In the genomic region with DNA sequence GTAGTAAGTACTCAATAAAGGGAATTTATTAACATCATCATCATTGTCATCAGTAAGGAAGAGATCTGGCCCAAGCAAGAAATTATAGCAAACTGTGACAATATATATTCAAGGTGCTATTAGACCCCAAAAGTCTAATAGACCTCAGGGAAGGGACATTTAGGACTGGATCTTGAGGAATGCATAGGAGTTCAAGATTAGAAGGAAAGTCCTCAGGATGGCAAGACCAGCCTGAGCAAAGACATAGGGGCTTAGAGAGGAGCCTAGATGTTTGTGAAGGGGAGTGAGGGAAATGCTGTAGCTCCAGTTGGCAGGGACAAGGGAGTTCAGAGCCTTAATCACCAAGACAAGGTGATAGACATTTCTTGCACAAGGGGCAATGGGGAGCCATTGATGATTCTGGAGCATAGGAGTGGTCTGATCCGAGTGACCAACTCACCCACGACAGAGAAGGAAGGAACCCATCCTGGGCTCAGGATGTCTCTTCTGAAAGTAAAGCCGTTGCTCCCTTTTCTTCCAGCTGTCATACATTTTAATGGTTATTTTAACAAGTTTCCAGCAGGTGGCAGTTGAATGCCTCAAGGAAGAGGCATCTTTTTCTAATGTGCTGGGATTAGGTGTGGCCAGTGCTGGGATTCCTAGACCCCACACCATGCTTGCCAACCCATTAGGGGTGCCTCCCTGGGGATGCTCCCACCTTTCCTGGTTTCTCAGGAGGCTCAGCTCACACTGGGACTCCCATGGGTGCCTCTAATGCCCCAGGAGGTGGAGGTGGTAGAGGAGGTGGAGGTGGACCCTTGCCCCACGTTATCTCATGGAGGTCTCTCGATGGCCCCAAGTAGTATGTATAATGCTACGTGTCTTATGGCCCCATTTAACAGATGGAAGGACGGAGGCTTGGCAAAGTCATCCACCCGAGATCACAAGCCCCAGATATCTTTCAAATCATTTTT, we compare ENCODE assay signal across 8 cellular contexts. TPM values are rescaled to one million over a fixed set of nuclear protein-coding genes. Genes with fewer than 3 reads are reported as not detected.
DNase-seq lines count a peak whose midpoint lies in the region; ATAC-seq, FAIRE-seq and TF ChIP-seq lines count a peak whose summit lies in the region.

No MANE protein-coding gene starts in this region.

- H3K79me2 ChIP-seq in osteoblast (ENCODE audit: insufficient read depth, low read length) = no peaks in the 10 kb centered on the region

- H2AFZ ChIP-seq in osteoblast (ENCODE audit: low read length) = no peak overlapping the region

- no peak overlapping the region for H3K4me2 ChIP-seq in osteoblast (ENCODE audit: insufficient read depth, low read length)

- H3K27me3 ChIP-seq in Peyer's patch (no peaks in the 10 kb centered on the region), osteoblast (ENCODE audit: insufficient read depth, low read length) (peaks cover 6% of the 10 kb centered on the region)

- no peaks in the 10 kb centered on the region for H4K20me1 ChIP-seq in osteoblast (ENCODE audit: insufficient read depth, low read length)

- TF ChIP-seq CTCF in D721Med (IDR thresholded peaks at IDR 0.05; ENCODE audit: insufficient read depth, missing control alignments) (peak; percentile 41), HFF-Myc (IDR thresholded peaks at IDR 0.05; ENCODE audit: low read depth, low read length, missing control alignments) (peak; percentile 42), Peyer's patch (IDR thresholded peaks at IDR 0.05) (peak in 5 of 6 experiments; percentile 10 to 63 (median 50)), osteoblast (IDR thresholded peaks at IDR 0.05; ENCODE audit: extremely low read depth, low read depth, low read length) (peak; percentile 53)

- no peak overlapping the region for H3K4me3 ChIP-seq in HFF-Myc (replicated peaks; ENCODE audit: low read depth, low read length)
- H3K4me3 ChIP-seq in Peyer's patch = no peak overlapping the region
- H3K4me3 ChIP-seq in osteoblast (ENCODE audit: insufficient read depth, low read length) = no peak overlapping the region

- H3K4me1 ChIP-seq in Peyer's patch (no peaks in the 10 kb centered on the region), osteoblast (ENCODE audit: insufficient read depth, low read length) (no peaks in the 10 kb centered on the region)

- DNase-seq in D721Med (ENCODE audit: insufficient read length, low spot score) = peak; percentile 45
- peak; percentile 15 for DNase-seq in HFF-Myc (ENCODE audit: extremely low read depth, low read depth)
- no peak for DNase-seq in Peyer's patch
- DNase-seq in erythroblast (lab: John Stamatoyannopoulos, UW) = peak; percentile 26 to 45
- peak; percentile 93 for DNase-seq in osteoblast (ENCODE audit: insufficient read length, low spot score, missing footprints)
- DNase-seq in globus pallidus (ENCODE audit: low spot score) = no peak

- TF ChIP-seq POLR2A in Peyer's patch (IDR thresholded peaks at IDR 0.05) = no peak
- TF ChIP-seq POLR2A in erythroblast (IDR thresholded peaks at IDR 0.05; ENCODE audit: low read length) = no peak

- H3K9me3 ChIP-seq in Peyer's patch = no peaks in the 10 kb centered on the region
- no peaks in the 10 kb centered on the region for H3K9me3 ChIP-seq in osteoblast (ENCODE audit: low read depth, low read length)

- no peak overlapping the region for H3K27ac ChIP-seq in Peyer's patch
- H3K27ac ChIP-seq in osteoblast (ENCODE audit: low read depth, low read length) = no peak overlapping the region

- ATAC-seq in GM21737 (IDR thresholded peaks at IDR 0.05; ENCODE audit: unreplicated experiment) (no peak), HG03159 (IDR thresholded peaks at IDR 0.05; ENCODE audit: unreplicated experiment) (no peak)

- H3K36me3 ChIP-seq in Peyer's patch = no peaks in the 10 kb centered on the region
- no peaks in the 10 kb centered on the region for H3K36me3 ChIP-seq in osteoblast (ENCODE audit: insufficient read depth, low read length)

- no peak for FAIRE-seq in D721Med (lab: Jason Lieb, UNC)

RNA-seq across cellular contexts. Expression of gene PHETA1, which starts 37.8 kb away (rescaled TPM):
- 10 to 100 TPM; 43.2 to 64.6 (median 51.0) TPM for total RNA-seq in Peyer's patch
- total RNA-seq in osteoblast = 8.3 and 9.1 TPM in 2 replicates

Comparison
In these comparisons a context has a peak if more than half of its experiments do, and no peak if none do; other contexts are left out.
1. DNase-seq: peak in D721Med (single experiment), HFF-Myc (single experiment), erythroblast (2 of 2) and osteoblast (single experiment); none in Peyer's patch (0 of 3) and globus pallidus (single experiment).
2. Peak in every context shown above with its lines, with median percentiles within 50 percentile points of each other: CTCF ChIP-seq.